ENCODE assay signal across 23 cellular contexts in genomic region chr9:134932656-134933055, GRCh38. TPM values are rescaled to one million over a fixed set of nuclear protein-coding genes. Genes with fewer than 3 reads are reported as not detected.
DNase-seq lines count a peak whose midpoint lies in the region; TF ChIP-seq lines count a peak whose summit lies in the region.
"Had no signal": no experiment of that assay in that cellular context is flagged by ENCODE, and none has a peak within 500 bp of the region (broad histone marks: within the 10 kb centered on the region; RNA-seq: fewer than 3 reads in every experiment).

No MANE protein-coding gene starts in this region.

- peaks cover 97 to 98% of the 10 kb centered on the region in 2 experiments for H3K4me1 ChIP-seq in neutrophil (ENCODE audit: control insufficient read depth in 1 of 2, insufficient read depth in 1 of 2, low read depth in 1 of 2, low read length in 1 of 2)
- no peaks in the 10 kb centered on the region for H3K4me1 ChIP-seq in ascending aorta

- WGBS in lower leg skin, 2 donors: 76 to 79% methylated on average over 6 of the region's 6 CpGs

- H3K27ac ChIP-seq in WERI-Rb-1 (peak overlapping the region; percentile 90), neutrophil (peak overlapping the region; percentile 84), ascending aorta (no peak overlapping the region)

- no peak for TF ChIP-seq POLR2A in lower leg skin (IDR thresholded peaks at IDR 0.05)

- H3K9me3 Mint-ChIP-seq in CD14-positive monocyte: peaks cover 0 to 7% (median 3%) of the 10 kb centered on the region in 7 donors

- TF ChIP-seq CTCF in CD14-positive monocyte (IDR thresholded peaks at IDR 0.05): no peak
- TF ChIP-seq CTCF in GM12865 (IDR thresholded peaks at IDR 0.05; ENCODE audit: insufficient read depth, low read depth, low read length, missing control alignments): no peak
- no peak for TF ChIP-seq CTCF in WERI-Rb-1 (IDR thresholded peaks at IDR 0.05; ENCODE audit: low read depth, low read length)
- no peak for TF ChIP-seq CTCF in neutrophil (IDR thresholded peaks at IDR 0.05)
- no peak for TF ChIP-seq CTCF in ascending aorta (IDR thresholded peaks at IDR 0.05)
- no peak for TF ChIP-seq CTCF in lower leg skin (IDR thresholded peaks at IDR 0.05)

- peaks cover 97% of the 10 kb centered on the region for H3K4me1 Mint-ChIP-seq in CD14-positive monocyte
- H3K4me1 Mint-ChIP-seq: CD4-positive, CD25-positive, alpha-beta regulatory T cell had no signal

- peak; percentile 18 for DNase-seq in CD14-positive monocyte (ENCODE audit: low spot score)
- DNase-seq in GM12865 (ENCODE audit: low read depth): peak; percentile 15
- no peak for DNase-seq in WERI-Rb-1
- DNase-seq in T1000 (lab: John Stamatoyannopoulos, UW): no peak
- DNase-seq in ascending aorta (ENCODE audit: low spot score in 2 of 2): no peak
- no peak for DNase-seq in lower leg skin (ENCODE audit: low spot score in 2 of 2)
- DNase-seq: CD4-positive, CD25-positive, alpha-beta regulatory T cell; COR-L47; DMS 273 treated with DMSO at 0.1 percent for 48 hours; DMS79 treated with DMSO at 0.1 percent for 48 hours; NCI-H1105; NCI-H146; NCI-H2081; NCI-H2171; NCI-H345; NCI-H524; NCI-H774; NK-92 treated with Interleukin-12 subunit alpha and Interleukin-12 subunit beta, amount 100 ng/mL, for 24 hours; SHP77 had no signal

- H3K4me3 ChIP-seq in GM12865 (ENCODE audit: low read depth, low read length) (peak overlapping the region; percentile 52), WERI-Rb-1 (ENCODE audit: low read depth, low read length) (no peak overlapping the region), neutrophil (ENCODE audit: low read depth in 1 of 2, low read length in 1 of 2) (no peak overlapping the region), ascending aorta (no peak overlapping the region), lower leg skin (ENCODE audit: low read depth, poor library complexity, severe bottlenecking) (no peak overlapping the region)

- no peaks in the 10 kb centered on the region for H3K9me3 ChIP-seq in WERI-Rb-1 (ENCODE audit: severe bottlenecking)
- H3K9me3 ChIP-seq in neutrophil: no peaks in the 10 kb centered on the region
- no peaks in the 10 kb centered on the region for H3K9me3 ChIP-seq in ascending aorta

- no peaks in the 10 kb centered on the region for H3K27me3 ChIP-seq in WERI-Rb-1 (ENCODE audit: insufficient read depth, low read depth, severe bottlenecking)
- H3K27me3 ChIP-seq in neutrophil: no peaks in the 10 kb centered on the region
- H3K27me3 ChIP-seq in ascending aorta: no peaks in the 10 kb centered on the region

- no peak overlapping the region for H3K4me3 Mint-ChIP-seq in CD14-positive monocyte
- H3K4me3 Mint-ChIP-seq: CD4-positive, CD25-positive, alpha-beta regulatory T cell had no signal

- intact Hi-C loops in CD14-positive monocyte (cut with micrococcal nuclease): loop anchor here in 1 of 2 donors (10.0 kb wide), 1 partner anchor 878 kb away; no protein-coding TSS in a partner anchor
- intact Hi-C loops in ascending aorta (cut with DNase I): no loop called here
- intact Hi-C loops in lower leg skin (cut with DNase I; ENCODE audit: low total_unique reads): no loop called here

- peaks cover 7 to 16% of the 10 kb centered on the region in 2 donors for H3K36me3 Mint-ChIP-seq in CD14-positive monocyte
- H3K36me3 Mint-ChIP-seq: CD4-positive, CD25-positive, alpha-beta regulatory T cell had no signal

- H3K27me3 Mint-ChIP-seq in CD14-positive monocyte (ENCODE audit: low read depth in 3 of 3): peaks cover 0 to 2% (median 0%) of the 10 kb centered on the region in 3 donors

- peak overlapping the region in 4 of 7 donors; percentile 18 to 83 (median 56) for H3K27ac Mint-ChIP-seq in CD14-positive monocyte
- H3K27ac Mint-ChIP-seq: CD4-positive, CD25-positive, alpha-beta regulatory T cell had no signal

- no peaks in the 10 kb centered on the region for H3K36me3 ChIP-seq in WERI-Rb-1
- H3K36me3 ChIP-seq in neutrophil: no peaks in the 10 kb centered on the region
- no peaks in the 10 kb centered on the region for H3K36me3 ChIP-seq in ascending aorta

RNA-seq across cellular contexts. Expression of gene FCN1, which starts 14.9 kb away (rescaled TPM):
- 1,000 to 10,000 TPM; 6,268 to 7,680 TPM for polyA plus RNA-seq in CD14-positive monocyte
- total RNA-seq in ascending aorta (not detected), lower leg skin (1 to 10 TPM in 2 of 4 donors, under 1 TPM in 2; 0.72 to 2.9 (median 1.1) TPM)
- total RNA-seq: CD4-positive, CD25-positive, alpha-beta regulatory T cell; H7; RPMI7951 had no signal

RNA-seq across cellular contexts. Expression of gene FCN2, which starts 52.0 kb away (rescaled TPM):
- polyA plus RNA-seq in CD14-positive monocyte: not detected
- total RNA-seq in ascending aorta (not detected), lower leg skin (under 1 TPM in 1 of 4 donors, not detected in 3; 0.29 TPM)
- total RNA-seq: CD4-positive, CD25-positive, alpha-beta regulatory T cell; H7; RPMI7951 had no signal
- polyA plus RNA-seq: CD4-positive, CD25-positive, alpha-beta regulatory T cell; IgD-negative memory B cell had no signal

Comparison
In these comparisons a context has a peak if more than half of its experiments do, and no peak if none do; other contexts are left out.
1. DNase-seq: peak in CD14-positive monocyte (single experiment) and GM12865 (single experiment); none in WERI-Rb-1 (single experiment), T1000 (single experiment), ascending aorta (0 of 2) and lower leg skin (0 of 2).
2. H3K27ac ChIP-seq: peak in WERI-Rb-1 (single experiment) and neutrophil (single experiment); none in ascending aorta (0 of 2).